In the genomic region with DNA sequence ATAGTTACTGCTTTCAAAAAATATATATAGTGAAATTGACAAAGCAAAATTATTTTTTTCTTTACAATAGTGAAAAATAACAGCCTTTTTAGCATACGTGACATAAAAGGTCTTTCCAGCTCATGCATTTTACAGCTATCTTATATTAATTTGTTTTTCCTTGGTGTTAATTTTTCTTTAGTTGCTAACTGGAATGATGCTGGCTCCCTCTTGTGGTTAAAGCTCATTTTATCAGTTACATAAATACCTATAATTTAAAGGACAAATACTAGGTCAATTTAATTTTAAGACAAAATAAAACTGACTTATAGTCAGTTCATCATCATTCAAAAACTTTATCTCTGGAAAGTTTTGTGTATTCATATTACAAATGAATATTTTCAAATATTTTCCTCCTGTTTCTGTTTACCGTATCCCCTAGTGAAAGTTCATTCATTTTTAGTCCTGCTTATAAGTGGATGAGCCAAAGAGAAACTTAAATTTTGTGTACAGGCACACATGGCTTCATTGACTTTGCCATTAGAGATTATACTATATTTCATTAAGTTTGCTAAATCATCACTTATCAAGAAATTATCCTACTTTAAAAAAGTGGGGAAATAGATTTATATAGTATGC, we compare ENCODE assay signal across 8 cellular contexts. TPM values are rescaled to one million over a fixed set of nuclear protein-coding genes. Genes with fewer than 3 reads are reported as not detected.
DNase-seq lines count a peak whose midpoint lies in the region; ATAC-seq, FAIRE-seq and TF ChIP-seq lines count a peak whose summit lies in the region.

No MANE protein-coding gene starts in this region.

- H3K4me3 ChIP-seq in cardiac muscle cell = no peak overlapping the region
- no peak overlapping the region for H3K4me3 ChIP-seq in endodermal cell (ENCODE audit: low read length)
- no peak overlapping the region for H3K4me3 ChIP-seq in pancreas

- peaks cover 6% of the 10 kb centered on the region for H3K36me3 Mint-ChIP-seq in endodermal cell (ENCODE audit: low read depth)
- peaks cover 13% of the 10 kb centered on the region for H3K36me3 Mint-ChIP-seq in effector memory CD8-positive, alpha-beta T cell (ENCODE audit: insufficient read depth)
- peaks cover 9 to 26% of the 10 kb centered on the region in 2 donors for H3K36me3 Mint-ChIP-seq in stimulated activated naive B cell treated with anti-CD40 and anti-IgM and Interleukin-4, amounts not matched to agents 10 μg/mL and 1 μg/mL and 100 μg/mL, for 72 hours

- H3K9me3 ChIP-seq in cardiac muscle cell (ENCODE audit: low read depth) (no peaks in the 10 kb centered on the region), endodermal cell (ENCODE audit: control insufficient read depth, low read length) (no peaks in the 10 kb centered on the region), pancreas (no peaks in the 10 kb centered on the region)

- no peak overlapping the region for H3K4me3 Mint-ChIP-seq in endodermal cell
- no peak overlapping the region for H3K4me3 Mint-ChIP-seq in effector memory CD8-positive, alpha-beta T cell
- no peak overlapping the region for H3K4me3 Mint-ChIP-seq in stimulated activated naive B cell treated with anti-CD40 and anti-IgM and Interleukin-4, amounts not matched to agents 10 μg/mL and 1 μg/mL and 100 μg/mL, for 72 hours

- H3K4me1 ChIP-seq in cardiac muscle cell (ENCODE audit: low read depth) = peaks cover 22% of the 10 kb centered on the region
- H3K4me1 ChIP-seq in endodermal cell (ENCODE audit: control insufficient read depth, insufficient read depth, low read length) = peaks cover 23% of the 10 kb centered on the region
- no peaks in the 10 kb centered on the region for H3K4me1 ChIP-seq in pancreas

- H3K27ac ChIP-seq in cardiac muscle cell (peak overlapping the region; percentile 59), endodermal cell (ENCODE audit: low read depth, low read length) (no peak overlapping the region), pancreas (no peak overlapping the region)

- no peak overlapping the region for H3K27ac Mint-ChIP-seq in endodermal cell
- no peak overlapping the region for H3K27ac Mint-ChIP-seq in effector memory CD8-positive, alpha-beta T cell
- no peak overlapping the region for H3K27ac Mint-ChIP-seq in stimulated activated naive B cell treated with anti-CD40 and anti-IgM and Interleukin-4, amounts not matched to agents 10 μg/mL and 1 μg/mL and 100 μg/mL, for 72 hours

- ATAC-seq in Right ventricle myocardium superior (ENCODE audit: poor library complexity) = no peak
- peak in 2 of 4 donors; percentile 38 to 48 for ATAC-seq in pancreas
- no peak for ATAC-seq in effector memory CD8-positive, alpha-beta T cell (replicated peaks)
- no peak for ATAC-seq in stimulated activated naive B cell treated with anti-CD40 and anti-IgM and Interleukin-4, amounts not matched to agents 10 μg/mL and 1 μg/mL and 100 μg/mL, for 72 hours (replicated peaks)
- no peak for ATAC-seq in HG03095 (IDR thresholded peaks at IDR 0.05; ENCODE audit: unreplicated experiment)

- H3K9ac ChIP-seq in endodermal cell (ENCODE audit: extremely low read depth, low read length, poor library complexity, severe bottlenecking) = no peak overlapping the region

- intact Hi-C loops in Right ventricle myocardium superior (cut with DNase I) (no loop called here), pancreas (cut with DNase I) (no loop called here)

- H3K36me3 ChIP-seq in cardiac muscle cell (no peaks in the 10 kb centered on the region), endodermal cell (ENCODE audit: control insufficient read depth, insufficient read depth, low read length) (no peaks in the 10 kb centered on the region), pancreas (peaks cover 0 to 6% (median 0%) of the 10 kb centered on the region in 3 donors)

- peak; percentile 88 for FAIRE-seq in pancreas (lab: Jason Lieb, UNC)

- H3K27me3 ChIP-seq in cardiac muscle cell (no peaks in the 10 kb centered on the region), endodermal cell (ENCODE audit: control insufficient read depth, insufficient read depth, low read length, poor library complexity, severe bottlenecking) (no peaks in the 10 kb centered on the region), pancreas (no peaks in the 10 kb centered on the region)

- DNase-seq in cardiac muscle cell (ENCODE audit: low read depth in 1 of 2, low spot score in 1 of 2) (peak; percentile 60 to 70), Right ventricle myocardium superior (no peak), NCI-H2227 (lab: John Stamatoyannopoulos, UW; ENCODE audit: unreplicated experiment) (peak; percentile 28), endodermal cell (no peak), pancreas (no peak)
- no peak for DNase-seq in effector memory CD8-positive, alpha-beta T cell
- DNase-seq in stimulated activated naive B cell treated with anti-CD40 and anti-IgM and Interleukin-4, amounts not matched to agents 10 μg/mL and 1 μg/mL and 100 μg/mL, for 72 hours = no peak

- 73% methylated on average over 2 of the region's 2 CpGs; no CpG with 5 or more reads in 1 of the 2 experiments for WGBS in endodermal cell (ENCODE audit: insufficient coverage in 1 of 2, insufficient read length in 1 of 2), 2 experiments
- WGBS in pancreas, 2 donors = 57 to 62% methylated on average over 2 of the region's 2 CpGs

- peaks cover 40% of the 10 kb centered on the region for H3K4me1 Mint-ChIP-seq in endodermal cell
- no peaks in the 10 kb centered on the region for H3K4me1 Mint-ChIP-seq in effector memory CD8-positive, alpha-beta T cell (ENCODE audit: low read depth in 2 of 2)
- H3K4me1 Mint-ChIP-seq in stimulated activated naive B cell treated with anti-CD40 and anti-IgM and Interleukin-4, amounts not matched to agents 10 μg/mL and 1 μg/mL and 100 μg/mL, for 72 hours = no peaks in the 10 kb centered on the region

- no peaks in the 10 kb centered on the region for H3K27me3 Mint-ChIP-seq in endodermal cell (ENCODE audit: insufficient read depth)
- H3K27me3 Mint-ChIP-seq in effector memory CD8-positive, alpha-beta T cell = no peaks in the 10 kb centered on the region
- H3K27me3 Mint-ChIP-seq in stimulated activated naive B cell treated with anti-CD40 and anti-IgM and Interleukin-4, amounts not matched to agents 10 μg/mL and 1 μg/mL and 100 μg/mL, for 72 hours = no peaks in the 10 kb centered on the region

- no peaks in the 10 kb centered on the region for H3K9me3 Mint-ChIP-seq in endodermal cell
- no peaks in the 10 kb centered on the region for H3K9me3 Mint-ChIP-seq in effector memory CD8-positive, alpha-beta T cell
- no peaks in the 10 kb centered on the region for H3K9me3 Mint-ChIP-seq in stimulated activated naive B cell treated with anti-CD40 and anti-IgM and Interleukin-4, amounts not matched to agents 10 μg/mL and 1 μg/mL and 100 μg/mL, for 72 hours

- TF ChIP-seq CTCF in cardiac muscle cell (IDR thresholded peaks at IDR 0.05; ENCODE audit: low read depth, low read length) (peak; percentile 57), endodermal cell (conservative IDR thresholded peaks at IDR 0.05) (peak; percentile 92), pancreas (IDR thresholded peaks at IDR 0.05) (peak in 3 of 4 donors; percentile 39 to 44 (median 41))

RNA-seq across cellular contexts. Expression of gene ANAPC4, which starts 9.9 kb away (rescaled TPM):
- 20.6 and 20.8 TPM in 2 replicates for total RNA-seq in cardiac muscle cell
- 35.5 and 39.3 TPM in 2 replicates for polyA plus RNA-seq in cardiac muscle cell
- total RNA-seq in Right ventricle myocardium superior = 11.5 TPM
- total RNA-seq in endodermal cell = 10 to 100 TPM; 41.7 to 46.4 TPM
- polyA plus RNA-seq in endodermal cell (2013, experiment 1 of 2) = 30.3 TPM
- polyA plus RNA-seq in endodermal cell (2013, experiment 2 of 2) = 26.5 TPM
- 10 to 100 TPM in 5 of 6 donors, 1 to 10 TPM in 1; 9.0 to 17.6 (median 13.7) TPM for total RNA-seq in pancreas
- 10 to 100 TPM; 20.3 to 39.9 TPM for polyA plus RNA-seq in pancreas

RNA-seq across cellular contexts. Expression of gene ZCCHC4, which starts 54.5 kb away (rescaled TPM):
- total RNA-seq in cardiac muscle cell (10.6 and 11.4 TPM in 2 replicates), Right ventricle myocardium superior (9.2 TPM), endodermal cell (10 to 100 TPM; 11.1 to 19.7 TPM), pancreas (1 to 10 TPM; 2.2 to 6.6 (median 3.3) TPM)
- polyA plus RNA-seq in cardiac muscle cell (8.9 and 11.2 TPM in 2 replicates), pancreas (1 to 10 TPM; 3.2 to 4.3 TPM)
- polyA plus RNA-seq in endodermal cell (2013, experiment 1 of 2) = 13.2 TPM
- 12.8 TPM for polyA plus RNA-seq in endodermal cell (2013, experiment 2 of 2)

Comparison
In these comparisons a context has a peak if more than half of its experiments do, and no peak if none do; other contexts are left out.
1. DNase-seq: peak in cardiac muscle cell (2 of 2) and NCI-H2227 (single experiment); none in Right ventricle myocardium superior (single experiment), endodermal cell (single experiment), pancreas (0 of 6), effector memory CD8-positive, alpha-beta T cell (0 of 3) and stimulated activated naive B cell treated with anti-CD40 and anti-IgM and Interleukin-4, amounts not matched to agents 10 μg/mL and 1 μg/mL and 100 μg/mL, for 72 hours (single experiment).
2. CTCF ChIP-seq: peak in every context shown above with its lines; median percentile 92 in endodermal cell; 57 in cardiac muscle cell; 41 in pancreas.